21 cellular contexts compared by ENCODE assay signal in genomic region chr6:36368421-36368820, GRCh38.
"Had no signal": no experiment of that assay in that cellular context is flagged by ENCODE, and none has a peak within 500 bp of the region (broad histone marks: within the 10 kb centered on the region; RNA-seq: fewer than 3 reads in every experiment).

No MANE protein-coding gene starts in this region.

- DNase-seq: activated B cell treated with CpG ODN at 0.5 μM for 24 hours; activated CD4-positive, alpha-beta T cell treated with anti-CD3 and anti-CD28 coated beads, Interleukin-2, amount 10 ng/mL, durations not matched to agents 24 days and 14 days; activated CD8-positive, alpha-beta T cell treated with anti-CD3 and anti-CD28 coated beads, Interleukin-2, amount 10 ng/mL, durations not matched to agents 7 days and 5 days; activated naive CD4-positive, alpha-beta T cell treated with anti-CD3 and anti-CD28 coated beads for 36 hours; activated T-cell treated with anti-CD3 and anti-CD28 coated beads, Interleukin-2, amount 50 U/mL, for 24 hours; body of pancreas; effector memory CD8-positive, alpha-beta T cell; foreskin fibroblast; glutamatergic neuron; kidney; occipital lobe; stimulated activated CD4-positive, alpha-beta T cell treated with anti-CD3 and anti-CD28 coated beads, Interleukin-2, amount 100 ng/mL, for 24 hours; stimulated activated naive CD8-positive, alpha-beta T cell treated with anti-CD3 and anti-CD28 coated beads, Interleukin-15, Interleukin-2, amounts not matched to agents 100 U/mL and 50 U/mL, for 24 hours had no signal

- H3K27me3 ChIP-seq: body of pancreas, right atrium auricular region, tibial nerve had no signal

- H3K36me3 ChIP-seq: right atrium auricular region had no signal

- H3K36me3 Mint-ChIP-seq: mesothelial cell of epicardium had no signal

- H3K4me1 ChIP-seq: right atrium auricular region had no signal

- H3K4me3 ChIP-seq: body of pancreas, lung, right atrium auricular region, tibial nerve had no signal

- H3K27ac ChIP-seq: body of pancreas, right atrium auricular region, tibial nerve had no signal

- ATAC-seq: activated CD8-positive, alpha-beta T cell treated with anti-CD3 and anti-CD28 coated beads, Interleukin-2, amount 10 ng/mL, durations not matched to agents 7 days and 5 days; body of pancreas; effector memory CD8-positive, alpha-beta T cell; left lobe of liver; stimulated activated naive CD8-positive, alpha-beta T cell treated with anti-CD3 and anti-CD28 coated beads, Interleukin-15, Interleukin-2, amounts not matched to agents 100 U/mL and 50 U/mL, for 24 hours had no signal

- H3K27ac Mint-ChIP-seq: activated B cell treated with CpG ODN at 0.5 μM for 24 hours; activated CD4-positive, alpha-beta T cell treated with anti-CD3 and anti-CD28 coated beads, Interleukin-2, amount 10 ng/mL, durations not matched to agents 24 days and 14 days; activated CD8-positive, alpha-beta T cell treated with anti-CD3 and anti-CD28 coated beads, Interleukin-2, amount 10 ng/mL, durations not matched to agents 7 days and 5 days; activated naive CD4-positive, alpha-beta T cell treated with anti-CD3 and anti-CD28 coated beads for 36 hours; activated T-cell treated with anti-CD3 and anti-CD28 coated beads, Interleukin-2, amount 50 U/mL, for 24 hours; effector memory CD8-positive, alpha-beta T cell; progenitor cell of endocrine pancreas; T-helper 2 cell treated with Interferon-gamma antibody and Interleukin-4, amounts not matched to agents 5 μg/mL and 100 μg/mL, for 36 hours had no signal

- H3K9me3 Mint-ChIP-seq: activated B cell treated with CpG ODN at 0.5 μM for 24 hours; activated CD4-positive, alpha-beta T cell treated with anti-CD3 and anti-CD28 coated beads, Interleukin-2, amount 10 ng/mL, durations not matched to agents 24 days and 14 days; activated naive CD4-positive, alpha-beta T cell treated with anti-CD3 and anti-CD28 coated beads for 36 hours; activated T-cell treated with anti-CD3 and anti-CD28 coated beads, Interleukin-2, amount 50 U/mL, for 24 hours; effector memory CD8-positive, alpha-beta T cell; mesothelial cell of epicardium; nephron; T-helper 2 cell treated with Interferon-gamma antibody and Interleukin-4, amounts not matched to agents 5 μg/mL and 100 μg/mL, for 36 hours had no signal

- H3K4me3 Mint-ChIP-seq: activated B cell treated with CpG ODN at 0.5 μM for 24 hours; activated CD4-positive, alpha-beta T cell treated with anti-CD3 and anti-CD28 coated beads, Interleukin-2, amount 10 ng/mL, durations not matched to agents 24 days and 14 days; activated CD8-positive, alpha-beta T cell treated with anti-CD3 and anti-CD28 coated beads, Interleukin-2, amount 10 ng/mL, durations not matched to agents 7 days and 5 days; activated naive CD4-positive, alpha-beta T cell treated with anti-CD3 and anti-CD28 coated beads for 36 hours; activated T-cell treated with anti-CD3 and anti-CD28 coated beads, Interleukin-2, amount 50 U/mL, for 24 hours; effector memory CD8-positive, alpha-beta T cell; mesothelial cell of epicardium; T-helper 2 cell treated with Interferon-gamma antibody and Interleukin-4, amounts not matched to agents 5 μg/mL and 100 μg/mL, for 36 hours had no signal
